8 cellular contexts compared by ENCODE assay signal in the genomic region with DNA sequence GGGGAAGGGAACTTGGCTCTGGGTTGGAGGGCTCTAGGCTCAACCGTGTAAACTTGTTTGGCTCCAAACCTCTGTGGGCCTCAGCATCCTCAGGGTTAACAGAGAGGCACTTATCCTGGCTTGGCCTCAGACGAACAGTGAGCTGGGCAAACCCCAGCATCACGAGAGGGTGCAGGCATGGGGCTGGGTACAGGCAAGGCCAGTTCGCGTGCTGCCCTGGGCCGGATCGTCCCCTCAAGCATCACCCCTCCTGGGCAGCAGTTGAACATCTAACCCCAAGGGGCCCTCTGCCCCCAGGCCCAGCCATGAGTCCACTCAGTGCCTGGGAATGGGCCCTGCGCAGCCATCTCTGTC. TPM values are rescaled to one million over a fixed set of nuclear protein-coding genes. Genes with fewer than 3 reads are reported as not detected.
DNase-seq lines count a peak whose midpoint lies in the region; ATAC-seq and TF ChIP-seq lines count a peak whose summit lies in the region.

No MANE protein-coding gene starts in this region.

- in situ Hi-C loops in brain microvascular endothelial cell (cut with HindIII; ENCODE audit: low pct_ligation_motif_present, low sequenced_read_pairs) = no loop called here

- H3K4me1 Mint-ChIP-seq in activated naive CD4-positive, alpha-beta T cell treated with anti-CD3 and anti-CD28 coated beads, Interleukin-2, amount 10 ng/mL, durations not matched to agents 7 days and 5 days = peaks cover 46% of the 10 kb centered on the region

- peak overlapping the region; percentile 83 for H3K4me3 Mint-ChIP-seq in activated naive CD4-positive, alpha-beta T cell treated with anti-CD3 and anti-CD28 coated beads, Interleukin-2, amount 10 ng/mL, durations not matched to agents 7 days and 5 days

- H3K27ac ChIP-seq in brain microvascular endothelial cell = no peak overlapping the region
- H3K27ac ChIP-seq in muscle layer of colon (ENCODE audit: low read depth, low read length) = peak overlapping the region; percentile 96
- H3K27ac ChIP-seq in upper lobe of right lung = peak overlapping the region; percentile 84

- peaks cover 19% of the 10 kb centered on the region for H3K36me3 ChIP-seq in brain microvascular endothelial cell (replicated peaks)
- peaks cover 46% of the 10 kb centered on the region for H3K36me3 ChIP-seq in muscle layer of colon (ENCODE audit: insufficient read depth, low read length)
- H3K36me3 ChIP-seq in upper lobe of right lung = peaks cover 32% of the 10 kb centered on the region

- peak overlapping the region; percentile 58 for H3K27ac Mint-ChIP-seq in activated naive CD4-positive, alpha-beta T cell treated with anti-CD3 and anti-CD28 coated beads, Interleukin-2, amount 10 ng/mL, durations not matched to agents 7 days and 5 days

- H3K27me3 Mint-ChIP-seq in activated naive CD4-positive, alpha-beta T cell treated with anti-CD3 and anti-CD28 coated beads, Interleukin-2, amount 10 ng/mL, durations not matched to agents 7 days and 5 days = peaks cover 4% of the 10 kb centered on the region

- peaks cover 34% of the 10 kb centered on the region for H3K4me1 ChIP-seq in muscle layer of colon (ENCODE audit: insufficient read depth, low read length)
- H3K4me1 ChIP-seq in upper lobe of right lung = peaks cover 41% of the 10 kb centered on the region

- CTCF ChIA-PET in activated naive CD4-positive, alpha-beta T cell treated with anti-CD3 and anti-CD28 coated beads, Interleukin-2, amount 10 ng/mL, durations not matched to agents 7 days and 5 days (lab: Charles Lee) = interaction anchor here (1.9 to 4.5 kb wide), 3 partner anchors 10 to 37 kb away, joined by 19 to 60 read pairs (median 31); a partner anchor contains a TSS

- H3K9me3 Mint-ChIP-seq in activated naive CD4-positive, alpha-beta T cell treated with anti-CD3 and anti-CD28 coated beads, Interleukin-2, amount 10 ng/mL, durations not matched to agents 7 days and 5 days = no peaks in the 10 kb centered on the region

- no peak for ATAC-seq in upper lobe of right lung

- DNase-seq in activated naive CD4-positive, alpha-beta T cell treated with anti-CD3 and anti-CD28 coated beads, Interleukin-2, amount 10 ng/mL, durations not matched to agents 7 days and 5 days = no peak
- no peak for DNase-seq in activated naive CD4-positive, alpha-beta T cell treated with Interleukin-2 at 50 U/mL for 16 hours
- DNase-seq in brain microvascular endothelial cell (no peak), upper lobe of right lung (no peak), NCI-H1436 (lab: John Stamatoyannopoulos, UW) (no peak), head of caudate nucleus (no peak), NCI-H2107 (lab: John Stamatoyannopoulos, UW) (no peak)

- peak overlapping the region; percentile 5 for H3K4me3 ChIP-seq in brain microvascular endothelial cell (ENCODE audit: low read depth, low read length)
- H3K4me3 ChIP-seq in muscle layer of colon (ENCODE audit: low read depth in 1 of 2, low read length in 2 of 2) = peak overlapping the region; percentile 92 to 98
- H3K4me3 ChIP-seq in upper lobe of right lung = peak overlapping the region; percentile 66

- H3K9me3 ChIP-seq in muscle layer of colon (ENCODE audit: low read length) = no peaks in the 10 kb centered on the region
- H3K9me3 ChIP-seq in upper lobe of right lung = no peaks in the 10 kb centered on the region

- no peak for TF ChIP-seq CTCF in brain microvascular endothelial cell (IDR thresholded peaks at IDR 0.05; ENCODE audit: low read depth, low read length, missing control alignments)
- no peak for TF ChIP-seq CTCF in upper lobe of right lung (IDR thresholded peaks at IDR 0.05)

- intact Hi-C loops in upper lobe of right lung (cut with DNase I) = no loop called here
- intact Hi-C loops in head of caudate nucleus (cut with DNase I) = no loop called here

- H3K27me3 ChIP-seq in brain microvascular endothelial cell (replicated peaks) = no peaks in the 10 kb centered on the region
- H3K27me3 ChIP-seq in muscle layer of colon (ENCODE audit: control insufficient read depth in 1 of 2, insufficient read depth in 2 of 2, low read length in 2 of 2) = no peaks in the 10 kb centered on the region
- no peaks in the 10 kb centered on the region for H3K27me3 ChIP-seq in upper lobe of right lung

- H3K36me3 Mint-ChIP-seq in activated naive CD4-positive, alpha-beta T cell treated with anti-CD3 and anti-CD28 coated beads, Interleukin-2, amount 10 ng/mL, durations not matched to agents 7 days and 5 days = peaks cover 40% of the 10 kb centered on the region

- H3K9ac ChIP-seq in muscle layer of colon (ENCODE audit: low read length) = peak overlapping the region; percentile 95

RNA-seq across cellular contexts. Expression of a gene that starts 1.9 kb away (rescaled TPM):
- 88.3 TPM for total RNA-seq in upper lobe of right lung

RNA-seq across cellular contexts. Expression of a gene that starts 5.4 kb away (rescaled TPM):
- 44.1 TPM for total RNA-seq in upper lobe of right lung

RNA-seq across cellular contexts. Expression of a gene that starts 7.5 kb away (rescaled TPM):
- 24.0 TPM for total RNA-seq in upper lobe of right lung

RNA-seq across cellular contexts. Expression of a gene that starts 17.9 kb away (rescaled TPM):
- 1.3 TPM for total RNA-seq in upper lobe of right lung

RNA-seq across cellular contexts. Expression of a gene that starts 19.6 kb away (rescaled TPM):
- total RNA-seq in upper lobe of right lung = 128 TPM

Comparison
In these comparisons a context has a peak if more than half of its experiments do, and no peak if none do; other contexts are left out.
1. H3K4me3 ChIP-seq: peak in every context shown above with its lines; median percentile 95 in muscle layer of colon; 66 in upper lobe of right lung; 5 in brain microvascular endothelial cell.